ENCODE assay signal across 21 cellular contexts in the genomic region with DNA sequence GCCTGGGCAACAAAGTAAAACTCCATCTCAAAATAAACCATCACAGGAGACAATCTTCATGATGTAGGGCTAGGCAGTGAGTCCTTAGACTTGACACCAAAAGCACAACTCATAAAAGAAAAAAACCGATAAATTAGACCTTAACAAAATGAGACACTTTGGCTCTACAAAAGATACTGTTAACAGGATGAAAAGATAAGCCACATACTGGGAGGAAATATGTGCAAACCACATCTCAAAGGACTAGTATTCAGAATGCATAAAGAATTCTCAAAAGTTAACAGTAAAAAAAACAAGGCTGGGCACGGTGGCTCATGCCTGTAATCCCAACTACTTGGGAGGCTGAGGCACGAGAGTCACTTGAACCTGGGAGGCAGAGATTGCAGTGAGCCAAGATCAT. TPM values are rescaled to one million over a fixed set of nuclear protein-coding genes. Genes with fewer than 3 reads are reported as not detected.
DNase-seq lines count a peak whose midpoint lies in the region; ATAC-seq, FAIRE-seq and TF ChIP-seq lines count a peak whose summit lies in the region.
"Had no signal": no experiment of that assay in that cellular context is flagged by ENCODE, and none has a peak within 500 bp of the region (broad histone marks: within the 10 kb centered on the region; RNA-seq: fewer than 3 reads in every experiment).

No MANE protein-coding gene starts in this region.

- H3F3A ChIP-seq in PC-9 (ENCODE audit: insufficient read depth, low read depth), result no peaks in the 10 kb centered on the region

- H3K4me1 ChIP-seq in CD8-positive, alpha-beta memory T cell (ENCODE audit: insufficient read depth, low read length), result peaks cover 22% of the 10 kb centered on the region
- no peaks in the 10 kb centered on the region for H3K4me1 ChIP-seq in astrocyte (ENCODE audit: insufficient read depth, low read length)
- peaks cover 8 to 11% of the 10 kb centered on the region in 2 donors for H3K4me1 ChIP-seq in naive thymus-derived CD4-positive, alpha-beta T cell (ENCODE audit: control insufficient read depth in 2 of 2, insufficient read depth in 2 of 2, low read length in 2 of 2)
- no peaks in the 10 kb centered on the region for H3K4me1 ChIP-seq in PC-9 (replicated peaks; ENCODE audit: insufficient read depth)
- H3K4me1 ChIP-seq: A549, Caco-2, Peyer's patch had no signal

- TF ChIP-seq CTCF in astrocyte (IDR thresholded peaks at IDR 0.05; ENCODE audit: insufficient read depth, low read depth, low read length), result no peak
- no peak for TF ChIP-seq CTCF in PC-9 (conservative IDR thresholded peaks at IDR 0.05)

- no peaks in the 10 kb centered on the region for H3K36me3 ChIP-seq in CD8-positive, alpha-beta memory T cell (ENCODE audit: insufficient read depth, low read length)
- H3K36me3 ChIP-seq in astrocyte (ENCODE audit: insufficient read depth, low read length) (no peaks in the 10 kb centered on the region), PC-9 (ENCODE audit: low read depth) (no peaks in the 10 kb centered on the region)
- H3K36me3 ChIP-seq in naive thymus-derived CD4-positive, alpha-beta T cell (ENCODE audit: control insufficient read depth in 2 of 3, insufficient read depth in 3 of 3, low read length in 3 of 3), result no peaks in the 10 kb centered on the region
- H3K36me3 ChIP-seq: Peyer's patch had no signal

- H3K9ac ChIP-seq in astrocyte (ENCODE audit: low read length), result no peak overlapping the region

- H3K9me3 Mint-ChIP-seq in activated naive CD4-positive, alpha-beta T cell treated with anti-CD3 and anti-CD28 coated beads for 36 hours, result no peaks in the 10 kb centered on the region
- H3K9me3 Mint-ChIP-seq in CD8-positive, alpha-beta memory T cell, result no peaks in the 10 kb centered on the region
- H3K9me3 Mint-ChIP-seq in astrocyte (ENCODE audit: unreplicated experiment), result no peaks in the 10 kb centered on the region
- H3K9me3 Mint-ChIP-seq in naive thymus-derived CD4-positive, alpha-beta T cell, result peaks cover 0 to 6% (median 0%) of the 10 kb centered on the region in 11 donors
- H3K9me3 Mint-ChIP-seq: HFFc6 had no signal

- no peaks in the 10 kb centered on the region for H3K9me3 ChIP-seq in CD8-positive, alpha-beta memory T cell (ENCODE audit: low read length)
- H3K9me3 ChIP-seq in astrocyte (ENCODE audit: insufficient read depth, low read depth, low read length) (no peaks in the 10 kb centered on the region), PC-9 (ENCODE audit: insufficient read depth, low read depth) (no peaks in the 10 kb centered on the region)
- no peaks in the 10 kb centered on the region for H3K9me3 ChIP-seq in naive thymus-derived CD4-positive, alpha-beta T cell (ENCODE audit: control insufficient read depth in 2 of 3, low read length in 3 of 3)
- H3K9me3 ChIP-seq: A549, Caco-2, Peyer's patch had no signal

- no peaks in the 10 kb centered on the region for H3K27me3 Mint-ChIP-seq in activated naive CD4-positive, alpha-beta T cell treated with anti-CD3 and anti-CD28 coated beads for 36 hours (ENCODE audit: low read depth)
- H3K27me3 Mint-ChIP-seq in CD8-positive, alpha-beta memory T cell, result peaks cover 0 to 6% of the 10 kb centered on the region in 2 donors
- no peaks in the 10 kb centered on the region for H3K27me3 Mint-ChIP-seq in astrocyte (ENCODE audit: low read depth, unreplicated experiment)
- no peaks in the 10 kb centered on the region for H3K27me3 Mint-ChIP-seq in naive thymus-derived CD4-positive, alpha-beta T cell

- no TSS peak for BruUV-seq in PC-9 (replicated peaks; lab: Mats Ljungman, UMichigan)

- no peak overlapping the region for H2AFZ ChIP-seq in astrocyte (ENCODE audit: low read depth, low read length)
- no peak overlapping the region for H2AFZ ChIP-seq in PC-9

- H3K27me3 ChIP-seq in CD8-positive, alpha-beta memory T cell (ENCODE audit: insufficient read depth, low read length, poor library complexity, severe bottlenecking), result no peaks in the 10 kb centered on the region
- H3K27me3 ChIP-seq in astrocyte (ENCODE audit: insufficient read depth, low read length), result no peaks in the 10 kb centered on the region
- no peaks in the 10 kb centered on the region for H3K27me3 ChIP-seq in naive thymus-derived CD4-positive, alpha-beta T cell (ENCODE audit: control insufficient read depth in 2 of 2, insufficient read depth in 2 of 2, low read length in 2 of 2)
- no peaks in the 10 kb centered on the region for H3K27me3 ChIP-seq in PC-9 (ENCODE audit: insufficient read depth, low read depth)
- H3K27me3 ChIP-seq: Peyer's patch had no signal

- peak; percentile 63 for FAIRE-seq in astrocyte (lab: Jason Lieb, UNC)
- FAIRE-seq: H54 had no signal

- H3K27ac ChIP-seq in CD8-positive, alpha-beta memory T cell (ENCODE audit: low read depth, low read length), result no peak overlapping the region
- H3K27ac ChIP-seq in astrocyte (ENCODE audit: low read depth, low read length) (no peak overlapping the region), PC-9 (no peak overlapping the region)
- no peak overlapping the region for H3K27ac ChIP-seq in naive thymus-derived CD4-positive, alpha-beta T cell (ENCODE audit: low read depth, low read length)
- H3K27ac ChIP-seq: A549, Peyer's patch had no signal

- H3K27ac Mint-ChIP-seq in activated naive CD4-positive, alpha-beta T cell treated with anti-CD3 and anti-CD28 coated beads for 36 hours, result no peak overlapping the region
- peak overlapping the region; percentile 49 to 85 (median 75) for H3K27ac Mint-ChIP-seq in CD8-positive, alpha-beta memory T cell
- no peak overlapping the region for H3K27ac Mint-ChIP-seq in astrocyte (ENCODE audit: unreplicated experiment)
- peak overlapping the region in 8 of 9 donors; percentile 42 to 82 (median 71) for H3K27ac Mint-ChIP-seq in naive thymus-derived CD4-positive, alpha-beta T cell
- H3K27ac Mint-ChIP-seq: HFFc6 had no signal

- intact Hi-C loops in activated naive CD4-positive, alpha-beta T cell treated with anti-CD3 and anti-CD28 coated beads for 36 hours (cut with micrococcal nuclease), result no loop called here
- intact Hi-C loops in naive thymus-derived CD4-positive, alpha-beta T cell (cut with micrococcal nuclease), result loop anchor here in 1 of 2 donors (1.0 kb wide), 1 partner anchor 14 kb away; no protein-coding TSS in a partner anchor
- intact Hi-C loops in PC-9 (cut with micrococcal nuclease; ENCODE audit: unreplicated experiment), result no loop called here

- H3K4me1 Mint-ChIP-seq in activated naive CD4-positive, alpha-beta T cell treated with anti-CD3 and anti-CD28 coated beads for 36 hours (ENCODE audit: low read depth), result peaks cover 18% of the 10 kb centered on the region
- peaks cover 27 to 38% (median 37%) of the 10 kb centered on the region in 3 donors for H3K4me1 Mint-ChIP-seq in CD8-positive, alpha-beta memory T cell
- no peaks in the 10 kb centered on the region for H3K4me1 Mint-ChIP-seq in astrocyte (ENCODE audit: low read depth, unreplicated experiment)
- H3K4me1 Mint-ChIP-seq in naive thymus-derived CD4-positive, alpha-beta T cell, result peaks cover 3 to 57% (median 42%) of the 10 kb centered on the region in 7 donors

- no peaks in the 10 kb centered on the region for H3K36me3 Mint-ChIP-seq in activated naive CD4-positive, alpha-beta T cell treated with anti-CD3 and anti-CD28 coated beads for 36 hours (ENCODE audit: low read depth)
- no peaks in the 10 kb centered on the region for H3K36me3 Mint-ChIP-seq in CD8-positive, alpha-beta memory T cell
- no peaks in the 10 kb centered on the region for H3K36me3 Mint-ChIP-seq in astrocyte (ENCODE audit: low read depth, unreplicated experiment)
- no peaks in the 10 kb centered on the region for H3K36me3 Mint-ChIP-seq in naive thymus-derived CD4-positive, alpha-beta T cell

- no peak overlapping the region for H3K4me2 ChIP-seq in astrocyte (ENCODE audit: low read length)
- H3K4me2 ChIP-seq in PC-9, result no peak overlapping the region
- H3K4me2 ChIP-seq: A549 had no signal

- H3K9me2 ChIP-seq in PC-9 (ENCODE audit: insufficient read depth), result no peaks in the 10 kb centered on the region

- peak; percentile 68 for ATAC-seq in naive thymus-derived CD4-positive, alpha-beta T cell
- ATAC-seq in HG03159 (IDR thresholded peaks at IDR 0.05; ENCODE audit: unreplicated experiment), result no peak
- ATAC-seq: A549, Right ventricle myocardium inferior had no signal

- POLR2A ChIA-PET in CD8-positive, alpha-beta memory T cell (lab: Charles Lee), result interaction anchor here (0.6 kb wide), 1 partner anchor 1109 kb away, joined by 3 read pairs; no protein-coding TSS in a partner anchor
- POLR2A ChIA-PET in naive thymus-derived CD4-positive, alpha-beta T cell (lab: Charles Lee), result interaction anchor here (1.4 kb wide), 1 partner anchor 84 kb away, joined by 3 read pairs; no protein-coding TSS in a partner anchor
- POLR2A ChIA-PET in PC-9 (lab: Charles Lee; ENCODE audit: unreplicated experiment), result no interaction called here

- H4K20me1 ChIP-seq in astrocyte (ENCODE audit: insufficient read depth, low read length) (no peaks in the 10 kb centered on the region), PC-9 (ENCODE audit: insufficient read depth) (no peaks in the 10 kb centered on the region)

- CTCF ChIA-PET in activated naive CD4-positive, alpha-beta T cell treated with anti-CD3 and anti-CD28 coated beads for 36 hours (lab: Charles Lee), result no interaction called here
- CTCF ChIA-PET in CD8-positive, alpha-beta memory T cell (lab: Charles Lee), result no interaction called here
- CTCF ChIA-PET in naive thymus-derived CD4-positive, alpha-beta T cell (lab: Charles Lee), result interaction anchor here (0.7 kb wide), 1 partner anchor 195 kb away, joined by 3 read pairs; no protein-coding TSS in a partner anchor
- CTCF ChIA-PET in PC-9 (lab: Charles Lee), result no interaction called here

- H3K4me3 ChIP-seq in CD8-positive, alpha-beta memory T cell (ENCODE audit: low read length), result no peak overlapping the region
- H3K4me3 ChIP-seq in astrocyte (ENCODE audit: insufficient read depth, low read depth, low read length) (no peak overlapping the region), PC-9 (no peak overlapping the region)
- H3K4me3 ChIP-seq in naive thymus-derived CD4-positive, alpha-beta T cell (ENCODE audit: low read length), result no peak overlapping the region
- H3K4me3 ChIP-seq: A549, Peyer's patch had no signal

- H3K4me3 Mint-ChIP-seq in activated naive CD4-positive, alpha-beta T cell treated with anti-CD3 and anti-CD28 coated beads for 36 hours, result peak overlapping the region; percentile 14
- H3K4me3 Mint-ChIP-seq in CD8-positive, alpha-beta memory T cell, result peak overlapping the region; percentile 47 to 74 (median 56)
- H3K4me3 Mint-ChIP-seq in astrocyte (ENCODE audit: unreplicated experiment), result no peak overlapping the region
- peak overlapping the region; percentile 21 to 73 (median 64) for H3K4me3 Mint-ChIP-seq in naive thymus-derived CD4-positive, alpha-beta T cell
- H3K4me3 Mint-ChIP-seq: HFFc6 had no signal

- DNase-seq in activated naive CD4-positive, alpha-beta T cell treated with anti-CD3 and anti-CD28 coated beads for 36 hours, result no peak
- no peak for DNase-seq in activated naive CD4-positive, alpha-beta T cell (lab: John Stamatoyannopoulos, UW)
- DNase-seq in CD8-positive, alpha-beta memory T cell, result peak in 2 of 5 donors; percentile 7 to 39
- DNase-seq in astrocyte (ENCODE audit: low read depth), result peak; percentile 4
- peak in 6 of 9 donors; percentile 11 to 44 (median 32) for DNase-seq in naive thymus-derived CD4-positive, alpha-beta T cell
- no peak for DNase-seq in PC-9
- DNase-seq: C1 segment of cervical spinal cord, Caco-2, DMS53, HFFc6, Karpas-422, NCI-H1105, NCI-H1694, NCI-H2107, NCI-H226, NCI-H524 treated with DMSO at 0.1 percent for 48 hours, Peyer's patch had no signal

- H3K79me2 ChIP-seq in astrocyte (ENCODE audit: insufficient read depth, low read length) (no peaks in the 10 kb centered on the region), PC-9 (ENCODE audit: low read depth) (no peaks in the 10 kb centered on the region)

RNA-seq across cellular contexts. Expression of a gene that starts 13.2 kb away (rescaled TPM):
- under 1 TPM; 0.77 to 0.79 TPM for total RNA-seq in activated naive CD4-positive, alpha-beta T cell treated with anti-CD3 and anti-CD28 coated beads for 36 hours
- under 1 TPM; 0.18 to 0.20 TPM for total RNA-seq in CD8-positive, alpha-beta memory T cell
- 3.5 TPM for polyA plus RNA-seq in CD8-positive, alpha-beta memory T cell
- 0.26 TPM in 1 of 2 replicates, not detected in the other for total RNA-seq in astrocyte
- 1 to 10 TPM in 4 of 5 experiments, under 1 TPM in 1; 0.31 to 2.8 (median 1.7) TPM for total RNA-seq in naive thymus-derived CD4-positive, alpha-beta T cell
- polyA plus RNA-seq in naive thymus-derived CD4-positive, alpha-beta T cell, result 1 to 10 TPM; 2.1 to 3.3 TPM
- 1.6 and 4.3 TPM in 2 replicates for total RNA-seq in PC-9 (2021)
- total RNA-seq: Caco-2, HFFc6 had no signal

Comparison
In these comparisons a context has a peak if more than half of its experiments do, and no peak if none do; other contexts are left out.
1. DNase-seq: peak in astrocyte (single experiment) and naive thymus-derived CD4-positive, alpha-beta T cell (6 of 9); none in activated naive CD4-positive, alpha-beta T cell treated with anti-CD3 and anti-CD28 coated beads for 36 hours (single experiment), activated naive CD4-positive, alpha-beta T cell (0 of 4) and PC-9 (0 of 2).
2. H3K27ac Mint-ChIP-seq: peak in CD8-positive, alpha-beta memory T cell (8 of 8) and naive thymus-derived CD4-positive, alpha-beta T cell (8 of 9); none in activated naive CD4-positive, alpha-beta T cell treated with anti-CD3 and anti-CD28 coated beads for 36 hours (single experiment) and astrocyte (single experiment).